In the genomic region with DNA sequence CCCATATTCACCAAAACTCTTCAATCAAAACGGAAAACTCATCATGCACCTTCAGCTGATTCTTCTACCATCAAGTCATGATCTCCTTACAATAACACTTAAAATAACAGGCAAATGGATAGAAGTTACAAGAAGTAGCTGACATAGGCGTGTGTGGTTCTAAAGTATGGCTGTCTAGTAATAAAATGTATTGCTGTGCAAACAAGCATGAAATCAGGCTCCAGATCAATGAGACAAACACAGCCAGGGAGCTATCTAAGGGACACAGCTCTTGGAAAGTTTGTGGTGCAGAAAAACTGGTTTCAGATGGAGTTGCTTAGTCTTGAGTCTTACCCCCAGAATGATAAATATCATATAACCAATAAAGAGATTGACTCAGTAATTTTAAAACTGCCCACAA, we compare ENCODE assay signal across 12 cellular contexts.
DNase-seq lines count a peak whose midpoint lies in the region; TF ChIP-seq lines count a peak whose summit lies in the region.
"Had no signal": no experiment of that assay in that cellular context is flagged by ENCODE, and none has a peak within 500 bp of the region (broad histone marks: within the 10 kb centered on the region; RNA-seq: fewer than 3 reads in every experiment).

No MANE protein-coding gene starts in this region.

- H3K36me3 ChIP-seq in HEK293 (ENCODE audit: control insufficient read depth in 2 of 2, insufficient read depth in 1 of 2, low read length in 2 of 2), result no peaks in the 10 kb centered on the region
- no peaks in the 10 kb centered on the region for H3K36me3 ChIP-seq in Loucy (ENCODE audit: insufficient read depth, low read length)
- H3K36me3 ChIP-seq in SK-N-MC (ENCODE audit: insufficient read depth, low read length), result no peaks in the 10 kb centered on the region
- H3K36me3 ChIP-seq: BLaER1 treated with 17β-estradiol and CSF1 and Interleukin-3, amounts not matched to agents 10 nM and 100 nM had no signal

- H3K9me3 Mint-ChIP-seq in progenitor cell of endocrine pancreas (ENCODE audit: low read depth), result peaks cover 2% of the 10 kb centered on the region
- H3K9me3 Mint-ChIP-seq: CD8-positive, alpha-beta T cell had no signal

- no peaks in the 10 kb centered on the region for H3F3A ChIP-seq in Loucy (ENCODE audit: low read depth)

- H3K27me3 ChIP-seq in Loucy (ENCODE audit: insufficient read depth, low read length, poor library complexity, severe bottlenecking), result no peaks in the 10 kb centered on the region
- H3K27me3 ChIP-seq: BLaER1 treated with 17β-estradiol and CSF1 and Interleukin-3, amounts not matched to agents 10 nM and 100 nM had no signal

- CTCF ChIA-PET in HEK293 (lab: Yijun Ruan, JAX), result no interaction called here

- peaks cover 23% of the 10 kb centered on the region for H3K4me1 Mint-ChIP-seq in progenitor cell of endocrine pancreas (ENCODE audit: low read depth)
- H3K4me1 Mint-ChIP-seq: B cell had no signal

- no peaks in the 10 kb centered on the region for H3K9me2 ChIP-seq in Loucy (replicated peaks; ENCODE audit: low read depth, low read length)

- H3K4me2 ChIP-seq in Loucy (ENCODE audit: low read depth, low read length, poor library complexity, severe bottlenecking), result no peak overlapping the region
- H3K4me2 ChIP-seq: BLaER1 treated with 17β-estradiol and CSF1 and Interleukin-3, amounts not matched to agents 10 nM and 100 nM had no signal

- H2AFZ ChIP-seq in Loucy (ENCODE audit: low read length), result 0 out of 2 replicates have a peak overlapping the region, but pooled peaks have one; percentile 23

- no peaks in the 10 kb centered on the region for H3K36me3 Mint-ChIP-seq in progenitor cell of endocrine pancreas (ENCODE audit: insufficient read depth)
- H3K36me3 Mint-ChIP-seq: CD8-positive, alpha-beta T cell had no signal

- DNase-seq in SK-N-MC (ENCODE audit: low read depth, low spot score) (peak; percentile 14), progenitor cell of endocrine pancreas (ENCODE audit: low spot score, unreplicated experiment) (no peak), SKM-1 treated with dmso at 0.1 percent for 144 hours (lab: John Stamatoyannopoulos, UW; ENCODE audit: unreplicated experiment) (no peak), COLO829 (ENCODE audit: low spot score) (no peak)
- DNase-seq: CD8-positive, alpha-beta T cell; COR-L47; GF-D8; H9 had no signal

- H3K27ac Mint-ChIP-seq in progenitor cell of endocrine pancreas, result peak overlapping the region; percentile 22
- H3K27ac Mint-ChIP-seq: B cell; CD8-positive, alpha-beta T cell; H9 had no signal

- no peak overlapping the region for H3K27ac ChIP-seq in HEK293 (ENCODE audit: extremely low read depth, low read depth, low read length)
- peak overlapping the region; percentile 52; the same call in 1 of the 2 replicates for H3K27ac ChIP-seq in SK-N-MC
- H3K27ac ChIP-seq: BLaER1 treated with 17β-estradiol and CSF1 and Interleukin-3, amounts not matched to agents 10 nM and 100 nM had no signal

- H3K4me3 Mint-ChIP-seq in progenitor cell of endocrine pancreas (ENCODE audit: low read depth), result no peak overlapping the region
- H3K4me3 Mint-ChIP-seq: B cell; CD8-positive, alpha-beta T cell; H9 had no signal

- no peaks in the 10 kb centered on the region for H4K20me1 ChIP-seq in Loucy (ENCODE audit: insufficient read depth, low read length, poor library complexity, severe bottlenecking)
- H4K20me1 ChIP-seq: BLaER1 treated with 17β-estradiol and CSF1 and Interleukin-3, amounts not matched to agents 10 nM and 100 nM had no signal

- peaks cover 3% of the 10 kb centered on the region for H3K27me3 Mint-ChIP-seq in progenitor cell of endocrine pancreas

- POLR2A ChIA-PET in HEK293 (lab: Yijun Ruan, JAX), result no interaction called here

- H3K9ac ChIP-seq in Loucy (ENCODE audit: low read depth, low read length, poor library complexity, severe bottlenecking) (no peak overlapping the region), SK-N-MC (ENCODE audit: insufficient read length) (no peak overlapping the region)
- H3K9ac ChIP-seq: BLaER1 treated with 17β-estradiol and CSF1 and Interleukin-3, amounts not matched to agents 10 nM and 100 nM had no signal

- TF ChIP-seq CTCF in HEK293 (tag by site-specific recombination; IDR thresholded peaks at IDR 0.05), result no peak
- no peak for TF ChIP-seq CTCF in Loucy (conservative IDR thresholded peaks at IDR 0.05; ENCODE audit: low read length)
- TF ChIP-seq CTCF in progenitor cell of endocrine pancreas (IDR thresholded peaks at IDR 0.05; ENCODE audit: unreplicated experiment), result no peak

- no peak overlapping the region for H3K4me3 ChIP-seq in HEK293 (ENCODE audit: low read depth, low read length)
- no peak overlapping the region for H3K4me3 ChIP-seq in Loucy (ENCODE audit: low read length, poor library complexity, severe bottlenecking)
- H3K4me3 ChIP-seq in SK-N-MC, result no peak overlapping the region
- H3K4me3 ChIP-seq: BLaER1 treated with 17β-estradiol and CSF1 and Interleukin-3, amounts not matched to agents 10 nM and 100 nM had no signal

- H3K9me3 ChIP-seq in HEK293 (ENCODE audit: control insufficient read depth, insufficient read depth, low read depth, low read length) (no peaks in the 10 kb centered on the region), Loucy (ENCODE audit: insufficient read depth, low read depth, low read length) (no peaks in the 10 kb centered on the region), SK-N-MC (ENCODE audit: low read depth, low read length) (no peaks in the 10 kb centered on the region)

- H3K4me1 ChIP-seq in HEK293 (ENCODE audit: control insufficient read depth, insufficient read depth, low read length) (no peaks in the 10 kb centered on the region), Loucy (ENCODE audit: insufficient read depth, low read length, poor library complexity, severe bottlenecking) (peaks cover 4% of the 10 kb centered on the region)

- no peaks in the 10 kb centered on the region for H3K79me2 ChIP-seq in Loucy (ENCODE audit: insufficient read depth, low read length)

TF ChIP-seq in HEK293, 187 proteins besides CTCF, POLR2A, EP300 and RAD21:
- no peak for TF ChIP-seq ZNF138 (tag by site-specific recombination; IDR thresholded peaks at IDR 0.05; ENCODE audit: borderline replicate concordance)
- 0 out of 2 replicates have a peak, but pooled peaks have one; percentile 7 for TF ChIP-seq TRIM28 (IDR thresholded peaks at IDR 0.05; ENCODE audit: borderline replicate concordance, low read length)
